In genomic region chr12:123085730-123086487, GRCh38 we compare ENCODE assay signal across 9 cellular contexts.
DNase-seq lines count a peak whose midpoint lies in the region; ATAC-seq, FAIRE-seq and TF ChIP-seq lines count a peak whose summit lies in the region.
"Had no signal": no experiment of that assay in that cellular context is flagged by ENCODE, and none has a peak within 500 bp of the region (broad histone marks: within the 10 kb centered on the region; RNA-seq: fewer than 3 reads in every experiment).

No MANE protein-coding gene starts in this region.

- POLR2A ChIA-PET in endothelial cell of umbilical vein (lab: Charles Lee), result no interaction called here

- no peak for ATAC-seq in GM18502 (IDR thresholded peaks at IDR 0.05; ENCODE audit: poor library complexity, unreplicated experiment)

- peak; percentile 95 for FAIRE-seq in endothelial cell of umbilical vein (lab: Jason Lieb, UNC)

- CTCF ChIA-PET in endothelial cell of umbilical vein (lab: Charles Lee), result interaction anchor here (1.0 kb wide), 1 partner anchor 32 kb away, joined by 3 read pairs; no protein-coding TSS in a partner anchor

- H3K4me2 ChIP-seq in endothelial cell of umbilical vein (ENCODE audit: insufficient read depth, low read length) (peak overlapping the region; percentile 3), smooth muscle cell (peak overlapping the region; percentile 5), MM.1S (ENCODE audit: low read depth, low read length) (no peak overlapping the region)

- intact Hi-C loops in endothelial cell of umbilical vein (cut with micrococcal nuclease), result loop anchor here (5.0 kb wide), 1 partner anchor 56 kb away; no protein-coding TSS in a partner anchor

- no peak overlapping the region for H3K9ac ChIP-seq in endothelial cell of umbilical vein (replicated peaks; ENCODE audit: extremely low read depth, insufficient read depth, low read length)
- no peak overlapping the region for H3K9ac ChIP-seq in smooth muscle cell (ENCODE audit: low read depth)
- H3K9ac ChIP-seq in MM.1S (ENCODE audit: low read length), result no peak overlapping the region

- no peak for TF ChIP-seq EP300 in tibial nerve (IDR thresholded peaks at IDR 0.05)

- no peaks in the 10 kb centered on the region for H3K79me2 ChIP-seq in endothelial cell of umbilical vein (ENCODE audit: control insufficient read depth, insufficient read depth, low read length)
- H3K79me2 ChIP-seq in smooth muscle cell (ENCODE audit: low read depth), result peaks cover 10% of the 10 kb centered on the region
- H3K79me2 ChIP-seq in MM.1S (ENCODE audit: low read length), result no peaks in the 10 kb centered on the region

- no peak overlapping the region for H3K4me3 ChIP-seq in endothelial cell of umbilical vein (replicated peaks in 1 of 3; ENCODE audit: insufficient read depth in 1 of 3, low read depth in 1 of 3, low read length in 3 of 3)
- H3K4me3 ChIP-seq in smooth muscle cell, result no peak overlapping the region
- H3K4me3 ChIP-seq in tibial nerve, result no peak overlapping the region
- H3K4me3 ChIP-seq in MM.1S (ENCODE audit: low read length), result no peak overlapping the region

- DNase-seq in NCI-H82 (lab: John Stamatoyannopoulos, UW) (peak; percentile 20), NCI-H82 treated with DMSO at 0.1 percent for 48 hours (lab: John Stamatoyannopoulos, UW; ENCODE audit: unreplicated experiment) (no peak), NCI-H345 (lab: John Stamatoyannopoulos, UW) (peak; percentile 77), endothelial cell of umbilical vein (ENCODE audit: low read depth, low spot score) (peak; percentile 80), smooth muscle cell (lab: John Stamatoyannopoulos, UW; ENCODE audit: unreplicated experiment) (peak; percentile 3), tibial nerve (ENCODE audit: low spot score in 2 of 2) (no peak), MM.1S (no peak)

- TF ChIP-seq CTCF in endothelial cell of umbilical vein (IDR thresholded peaks at IDR 0.05; ENCODE audit: extremely low read depth in 1 of 2, insufficient read depth in 1 of 2, low read depth in 1 of 2, low read length in 2 of 2) (peak in 1 of 2 donors; percentile 10), smooth muscle cell (IDR thresholded peaks at IDR 0.05; ENCODE audit: borderline replicate concordance, insufficient read depth, poor library complexity, severe bottlenecking) (no peak), tibial nerve (IDR thresholded peaks at IDR 0.05) (no peak), MM.1S (IDR thresholded peaks at IDR 0.05; ENCODE audit: low read length) (no peak)

- no peaks in the 10 kb centered on the region for H3K9me2 ChIP-seq in MM.1S (replicated peaks; ENCODE audit: insufficient read depth, low read length)

- H3K9me1 ChIP-seq in endothelial cell of umbilical vein (replicated peaks; ENCODE audit: control insufficient read depth, extremely low read depth, insufficient read depth, low read length), result no peaks in the 10 kb centered on the region

- H3K36me3 ChIP-seq in endothelial cell of umbilical vein (ENCODE audit: control insufficient read depth in 2 of 2, extremely low read depth in 1 of 2, insufficient read depth in 2 of 2, low read length in 2 of 2) (no peaks in the 10 kb centered on the region), smooth muscle cell (ENCODE audit: low read depth) (no peaks in the 10 kb centered on the region), tibial nerve (no peaks in the 10 kb centered on the region), MM.1S (replicated peaks; ENCODE audit: insufficient read depth, low read length) (no peaks in the 10 kb centered on the region)

- no peak for TF ChIP-seq POLR2A in endothelial cell of umbilical vein (IDR thresholded peaks at IDR 0.05; ENCODE audit: low read depth, low read length)
- TF ChIP-seq POLR2A in tibial nerve (IDR thresholded peaks at IDR 0.05), result no peak

- H3K27ac ChIP-seq in endothelial cell of umbilical vein (ENCODE audit: insufficient read depth, low read depth, low read length) (no peak overlapping the region), smooth muscle cell (ENCODE audit: low read depth) (no peak overlapping the region), tibial nerve (no peak overlapping the region), MM.1S (ENCODE audit: low read length) (no peak overlapping the region)
- H3K27ac ChIP-seq: C4-2B had no signal

- BruUV-seq in endothelial cell of umbilical vein (replicated peaks; lab: Mats Ljungman, UMichigan), result no TSS peak

- dilution Hi-C loops in endothelial cell of umbilical vein (cut with MboI; ENCODE audit: extremely low pct_ligation_motif_present, low sequenced_read_pairs), result no loop called here

- H4K20me1 ChIP-seq in endothelial cell of umbilical vein (replicated peaks; ENCODE audit: control insufficient read depth, extremely low read depth, insufficient read depth, low read length), result no peaks in the 10 kb centered on the region
- no peaks in the 10 kb centered on the region for H4K20me1 ChIP-seq in smooth muscle cell (ENCODE audit: low read depth)
- no peaks in the 10 kb centered on the region for H4K20me1 ChIP-seq in MM.1S (ENCODE audit: insufficient read depth, low read length)

- H3K27me3 ChIP-seq in endothelial cell of umbilical vein (ENCODE audit: control insufficient read depth in 2 of 2, insufficient read depth in 2 of 2, low read length in 2 of 2) (no peaks in the 10 kb centered on the region), smooth muscle cell (ENCODE audit: low read depth) (no peaks in the 10 kb centered on the region), tibial nerve (no peaks in the 10 kb centered on the region), MM.1S (replicated peaks; ENCODE audit: insufficient read depth, low read length) (no peaks in the 10 kb centered on the region)

- H3F3A ChIP-seq in smooth muscle cell (ENCODE audit: low read depth) (no peaks in the 10 kb centered on the region), MM.1S (ENCODE audit: insufficient read depth, low read length) (no peaks in the 10 kb centered on the region)

- H3K9me3 ChIP-seq in endothelial cell of umbilical vein (replicated peaks; ENCODE audit: control insufficient read depth, insufficient read depth, low read length) (no peaks in the 10 kb centered on the region), smooth muscle cell (replicated peaks; ENCODE audit: low read depth) (no peaks in the 10 kb centered on the region), tibial nerve (peaks cover 0 to 5% (median 0%) of the 10 kb centered on the region in 4 donors), MM.1S (replicated peaks; ENCODE audit: insufficient read depth, low read length) (no peaks in the 10 kb centered on the region)

- H3K4me1 ChIP-seq in endothelial cell of umbilical vein (ENCODE audit: control insufficient read depth, extremely low read depth, insufficient read depth, low read length) (peaks cover 35% of the 10 kb centered on the region), smooth muscle cell (ENCODE audit: low read depth) (no peaks in the 10 kb centered on the region), tibial nerve (peaks cover 0 to 30% (median 18%) of the 10 kb centered on the region in 4 donors), MM.1S (ENCODE audit: low read length) (peaks cover 14% of the 10 kb centered on the region)

- H2AFZ ChIP-seq in endothelial cell of umbilical vein (ENCODE audit: low read depth, low read length), result no peak overlapping the region
- no peak overlapping the region for H2AFZ ChIP-seq in smooth muscle cell (ENCODE audit: low read depth)
- H2AFZ ChIP-seq in MM.1S (ENCODE audit: low read length), result no peak overlapping the region

- 84% methylated on average over 10 of the region's 10 CpGs for WGBS in smooth muscle cell (ENCODE audit: low lambda C conversion rate)
- WGBS in tibial nerve, 2 donors, result 61 to 66% methylated on average over 10 of the region's 10 CpGs

TF ChIP-seq in endothelial cell of umbilical vein, 7 proteins besides CTCF, POLR2A, EP300 and RAD21:
- TF ChIP-seq GATA2 (IDR thresholded peaks at IDR 0.05; ENCODE audit: insufficient read depth, insufficient read length, low read depth, low read length), result no peak
- no peak for TF ChIP-seq EZH2 (IDR thresholded peaks at IDR 0.05; ENCODE audit: borderline replicate concordance, low read depth, low read length, severe bottlenecking)
- peak; percentile 65 for TF ChIP-seq FOS (IDR thresholded peaks at IDR 0.05; ENCODE audit: borderline replicate concordance, insufficient read depth, low read length)
- TF ChIP-seq JUN (IDR thresholded peaks at IDR 0.05; ENCODE audit: borderline replicate concordance, insufficient read depth, insufficient read length, low read depth), result peak; percentile 25
TF ChIP-seq in endothelial cell of umbilical vein: peak in this region for 2.

Comparison
In these comparisons a context has a peak if more than half of its experiments do, and no peak if none do; other contexts are left out.
1. DNase-seq: peak in NCI-H82 (single experiment), NCI-H345 (single experiment), endothelial cell of umbilical vein (single experiment) and smooth muscle cell (single experiment); none in NCI-H82 treated with DMSO at 0.1 percent for 48 hours (single experiment), tibial nerve (0 of 2) and MM.1S (single experiment).